ENCODE assay signal across 1 cellular context in the genomic region with DNA sequence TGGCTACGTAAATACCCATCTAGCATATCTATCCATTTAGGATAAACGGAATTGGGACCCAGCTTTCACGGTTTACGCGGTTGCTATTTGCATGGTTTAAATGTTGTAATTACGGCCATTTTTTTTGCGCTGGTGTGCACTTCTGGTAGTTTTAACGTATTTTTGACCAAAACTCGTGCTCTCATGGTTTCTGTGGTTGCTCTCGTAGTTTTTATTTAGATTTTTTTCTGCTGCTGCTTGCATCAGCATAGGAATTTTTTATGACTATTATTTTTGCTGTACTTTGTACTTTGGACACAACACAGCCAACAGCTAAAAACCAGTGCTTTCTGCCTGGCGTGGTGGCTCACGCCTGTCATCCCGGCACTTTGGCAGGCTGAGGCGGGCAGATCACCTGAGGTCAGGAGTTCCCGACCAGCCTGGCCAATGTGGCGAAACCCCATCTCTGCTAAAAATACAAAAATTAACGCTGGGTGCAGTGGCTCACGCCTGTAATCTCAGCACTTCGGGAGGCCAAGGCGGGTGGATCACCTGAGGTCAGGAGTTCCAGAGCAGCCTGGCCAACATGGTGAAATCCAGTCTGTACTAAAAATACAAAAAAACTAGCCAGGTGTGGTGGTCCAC.
TF ChIP-seq lines count a peak whose summit lies in the region.

No MANE protein-coding gene starts in this region.

TF ChIP-seq in HepG2, 621 proteins besides CTCF, POLR2A, EP300 and RAD21 (continued from another document):
- TF ChIP-seq, protein P1, sequence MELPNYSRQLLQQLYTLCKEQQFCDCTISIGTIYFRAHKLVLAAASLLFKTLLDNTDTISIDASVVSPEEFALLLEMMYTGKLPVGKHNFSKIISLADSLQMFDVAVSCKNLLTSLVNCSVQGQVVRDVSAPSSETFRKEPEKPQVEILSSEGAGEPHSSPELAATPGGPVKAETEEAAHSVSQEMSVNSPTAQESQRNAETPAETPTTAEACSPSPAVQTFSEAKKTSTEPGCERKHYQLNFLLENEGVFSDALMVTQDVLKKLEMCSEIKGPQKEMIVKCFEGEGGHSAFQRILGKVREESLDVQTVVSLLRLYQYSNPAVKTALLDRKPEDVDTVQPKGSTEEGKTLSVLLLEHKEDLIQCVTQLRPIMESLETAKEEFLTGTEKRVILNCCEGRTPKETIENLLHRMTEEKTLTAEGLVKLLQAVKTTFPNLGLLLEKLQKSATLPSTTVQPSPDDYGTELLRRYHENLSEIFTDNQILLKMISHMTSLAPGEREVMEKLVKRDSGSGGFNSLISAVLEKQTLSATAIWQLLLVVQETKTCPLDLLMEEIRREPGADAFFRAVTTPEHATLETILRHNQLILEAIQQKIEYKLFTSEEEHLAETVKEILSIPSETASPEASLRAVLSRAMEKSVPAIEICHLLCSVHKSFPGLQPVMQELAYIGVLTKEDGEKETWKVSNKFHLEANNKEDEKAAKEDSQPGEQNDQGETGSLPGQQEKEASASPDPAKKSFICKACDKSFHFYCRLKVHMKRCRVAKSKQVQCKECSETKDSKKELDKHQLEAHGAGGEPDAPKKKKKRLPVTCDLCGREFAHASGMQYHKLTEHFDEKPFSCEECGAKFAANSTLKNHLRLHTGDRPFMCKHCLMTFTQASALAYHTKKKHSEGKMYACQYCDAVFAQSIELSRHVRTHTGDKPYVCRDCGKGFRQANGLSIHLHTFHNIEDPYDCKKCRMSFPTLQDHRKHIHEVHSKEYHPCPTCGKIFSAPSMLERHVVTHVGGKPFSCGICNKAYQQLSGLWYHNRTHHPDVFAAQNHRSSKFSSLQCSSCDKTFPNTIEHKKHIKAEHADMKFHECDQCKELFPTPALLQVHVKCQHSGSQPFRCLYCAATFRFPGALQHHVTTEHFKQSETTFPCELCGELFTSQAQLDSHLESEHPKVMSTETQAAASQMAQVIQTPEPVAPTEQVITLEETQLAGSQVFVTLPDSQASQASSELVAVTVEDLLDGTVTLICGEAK (IDR thresholded peaks at IDR 0.05): no peak
- TF ChIP-seq, protein P1 (CRISPR knock-in tag; IDR thresholded peaks at IDR 0.05): peak; percentile 27; the same call in 1 of the 2 replicates
- TF ChIP-seq ZNF280D (CRISPR knock-in tag; IDR thresholded peaks at IDR 0.05) (0 out of 2 replicates have a peak, but pooled peaks have one; percentile 30), HDAC1 (CRISPR knock-in tag; IDR thresholded peaks at IDR 0.05) (peak; percentile 45; the same call in 1 of the 2 replicates), NFE2L2 (IDR thresholded peaks at IDR 0.05; ENCODE audit: low read length) (no peak), ZNF205 (CRISPR knock-in tag; IDR thresholded peaks at IDR 0.05) (no peak), KDM6A (CRISPR knock-in tag; IDR thresholded peaks at IDR 0.05; ENCODE audit: low read depth) (peak; percentile 51; the same call in 1 of the 2 replicates), ZNF782 (CRISPR knock-in tag; IDR thresholded peaks at IDR 0.05; ENCODE audit: borderline replicate concordance) (no peak)
- TF ChIP-seq, protein P2, sequence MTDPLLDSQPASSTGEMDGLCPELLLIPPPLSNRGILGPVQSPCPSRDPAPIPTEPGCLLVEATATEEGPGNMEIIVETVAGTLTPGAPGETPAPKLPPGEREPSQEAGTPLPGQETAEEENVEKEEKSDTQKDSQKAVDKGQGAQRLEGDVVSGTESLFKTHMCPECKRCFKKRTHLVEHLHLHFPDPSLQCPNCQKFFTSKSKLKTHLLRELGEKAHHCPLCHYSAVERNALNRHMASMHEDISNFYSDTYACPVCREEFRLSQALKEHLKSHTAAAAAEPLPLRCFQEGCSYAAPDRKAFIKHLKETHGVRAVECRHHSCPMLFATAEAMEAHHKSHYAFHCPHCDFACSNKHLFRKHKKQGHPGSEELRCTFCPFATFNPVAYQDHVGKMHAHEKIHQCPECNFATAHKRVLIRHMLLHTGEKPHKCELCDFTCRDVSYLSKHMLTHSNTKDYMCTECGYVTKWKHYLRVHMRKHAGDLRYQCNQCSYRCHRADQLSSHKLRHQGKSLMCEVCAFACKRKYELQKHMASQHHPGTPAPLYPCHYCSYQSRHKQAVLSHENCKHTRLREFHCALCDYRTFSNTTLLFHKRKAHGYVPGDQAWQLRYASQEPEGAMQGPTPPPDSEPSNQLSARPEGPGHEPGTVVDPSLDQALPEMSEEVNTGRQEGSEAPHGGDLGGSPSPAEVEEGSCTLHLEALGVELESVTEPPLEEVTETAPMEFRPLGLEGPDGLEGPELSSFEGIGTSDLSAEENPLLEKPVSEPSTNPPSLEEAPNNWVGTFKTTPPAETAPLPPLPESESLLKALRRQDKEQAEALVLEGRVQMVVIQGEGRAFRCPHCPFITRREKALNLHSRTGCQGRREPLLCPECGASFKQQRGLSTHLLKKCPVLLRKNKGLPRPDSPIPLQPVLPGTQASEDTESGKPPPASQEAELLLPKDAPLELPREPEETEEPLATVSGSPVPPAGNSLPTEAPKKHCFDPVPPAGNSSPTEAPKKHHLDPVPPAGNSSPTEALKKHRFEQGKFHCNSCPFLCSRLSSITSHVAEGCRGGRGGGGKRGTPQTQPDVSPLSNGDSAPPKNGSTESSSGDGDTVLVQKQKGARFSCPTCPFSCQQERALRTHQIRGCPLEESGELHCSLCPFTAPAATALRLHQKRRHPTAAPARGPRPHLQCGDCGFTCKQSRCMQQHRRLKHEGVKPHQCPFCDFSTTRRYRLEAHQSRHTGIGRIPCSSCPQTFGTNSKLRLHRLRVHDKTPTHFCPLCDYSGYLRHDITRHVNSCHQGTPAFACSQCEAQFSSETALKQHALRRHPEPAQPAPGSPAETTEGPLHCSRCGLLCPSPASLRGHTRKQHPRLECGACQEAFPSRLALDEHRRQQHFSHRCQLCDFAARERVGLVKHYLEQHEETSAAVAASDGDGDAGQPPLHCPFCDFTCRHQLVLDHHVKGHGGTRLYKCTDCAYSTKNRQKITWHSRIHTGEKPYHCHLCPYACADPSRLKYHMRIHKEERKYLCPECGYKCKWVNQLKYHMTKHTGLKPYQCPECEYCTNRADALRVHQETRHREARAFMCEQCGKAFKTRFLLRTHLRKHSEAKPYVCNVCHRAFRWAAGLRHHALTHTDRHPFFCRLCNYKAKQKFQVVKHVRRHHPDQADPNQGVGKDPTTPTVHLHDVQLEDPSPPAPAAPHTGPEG (CRISPR knock-in tag; IDR thresholded peaks at IDR 0.05): no peak
- TF ChIP-seq, protein P3, sequence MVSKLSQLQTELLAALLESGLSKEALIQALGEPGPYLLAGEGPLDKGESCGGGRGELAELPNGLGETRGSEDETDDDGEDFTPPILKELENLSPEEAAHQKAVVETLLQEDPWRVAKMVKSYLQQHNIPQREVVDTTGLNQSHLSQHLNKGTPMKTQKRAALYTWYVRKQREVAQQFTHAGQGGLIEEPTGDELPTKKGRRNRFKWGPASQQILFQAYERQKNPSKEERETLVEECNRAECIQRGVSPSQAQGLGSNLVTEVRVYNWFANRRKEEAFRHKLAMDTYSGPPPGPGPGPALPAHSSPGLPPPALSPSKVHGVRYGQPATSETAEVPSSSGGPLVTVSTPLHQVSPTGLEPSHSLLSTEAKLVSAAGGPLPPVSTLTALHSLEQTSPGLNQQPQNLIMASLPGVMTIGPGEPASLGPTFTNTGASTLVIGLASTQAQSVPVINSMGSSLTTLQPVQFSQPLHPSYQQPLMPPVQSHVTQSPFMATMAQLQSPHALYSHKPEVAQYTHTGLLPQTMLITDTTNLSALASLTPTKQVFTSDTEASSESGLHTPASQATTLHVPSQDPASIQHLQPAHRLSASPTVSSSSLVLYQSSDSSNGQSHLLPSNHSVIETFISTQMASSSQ (IDR thresholded peaks at IDR 0.05; ENCODE audit: low read depth): no peak
- TF ChIP-seq, protein P3 (CRISPR knock-in tag; IDR thresholded peaks at IDR 0.05; ENCODE audit: borderline replicate concordance): no peak
- TF ChIP-seq, protein P4, sequence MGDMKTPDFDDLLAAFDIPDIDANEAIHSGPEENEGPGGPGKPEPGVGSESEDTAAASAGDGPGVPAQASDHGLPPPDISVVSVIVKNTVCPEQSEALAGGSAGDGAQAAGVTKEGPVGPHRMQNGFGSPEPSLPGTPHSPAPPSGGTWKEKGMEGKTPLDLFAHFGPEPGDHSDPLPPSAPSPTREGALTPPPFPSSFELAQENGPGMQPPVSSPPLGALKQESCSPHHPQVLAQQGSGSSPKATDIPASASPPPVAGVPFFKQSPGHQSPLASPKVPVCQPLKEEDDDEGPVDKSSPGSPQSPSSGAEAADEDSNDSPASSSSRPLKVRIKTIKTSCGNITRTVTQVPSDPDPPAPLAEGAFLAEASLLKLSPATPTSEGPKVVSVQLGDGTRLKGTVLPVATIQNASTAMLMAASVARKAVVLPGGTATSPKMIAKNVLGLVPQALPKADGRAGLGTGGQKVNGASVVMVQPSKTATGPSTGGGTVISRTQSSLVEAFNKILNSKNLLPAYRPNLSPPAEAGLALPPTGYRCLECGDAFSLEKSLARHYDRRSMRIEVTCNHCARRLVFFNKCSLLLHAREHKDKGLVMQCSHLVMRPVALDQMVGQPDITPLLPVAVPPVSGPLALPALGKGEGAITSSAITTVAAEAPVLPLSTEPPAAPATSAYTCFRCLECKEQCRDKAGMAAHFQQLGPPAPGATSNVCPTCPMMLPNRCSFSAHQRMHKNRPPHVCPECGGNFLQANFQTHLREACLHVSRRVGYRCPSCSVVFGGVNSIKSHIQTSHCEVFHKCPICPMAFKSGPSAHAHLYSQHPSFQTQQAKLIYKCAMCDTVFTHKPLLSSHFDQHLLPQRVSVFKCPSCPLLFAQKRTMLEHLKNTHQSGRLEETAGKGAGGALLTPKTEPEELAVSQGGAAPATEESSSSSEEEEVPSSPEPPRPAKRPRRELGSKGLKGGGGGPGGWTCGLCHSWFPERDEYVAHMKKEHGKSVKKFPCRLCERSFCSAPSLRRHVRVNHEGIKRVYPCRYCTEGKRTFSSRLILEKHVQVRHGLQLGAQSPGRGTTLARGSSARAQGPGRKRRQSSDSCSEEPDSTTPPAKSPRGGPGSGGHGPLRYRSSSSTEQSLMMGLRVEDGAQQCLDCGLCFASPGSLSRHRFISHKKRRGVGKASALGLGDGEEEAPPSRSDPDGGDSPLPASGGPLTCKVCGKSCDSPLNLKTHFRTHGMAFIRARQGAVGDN (CRISPR knock-in tag; IDR thresholded peaks at IDR 0.05): 0 out of 2 replicates have a peak, but pooled peaks have one; percentile 8
